ENCODE assay signal across 8 cellular contexts in genomic region chr15:45402162-45402954, GRCh38. TPM values are rescaled to one million over a fixed set of nuclear protein-coding genes. Genes with fewer than 3 reads are reported as not detected.
DNase-seq lines count a peak whose midpoint lies in the region; ATAC-seq, FAIRE-seq and TF ChIP-seq lines count a peak whose summit lies in the region.

No MANE protein-coding gene starts in this region.

- TF ChIP-seq CTCF in astrocyte (IDR thresholded peaks at IDR 0.05; ENCODE audit: insufficient read depth, low read depth, low read length) (no peak), vagina (IDR thresholded peaks at IDR 0.05) (peak in 1 of 3 experiments; percentile 25)

- no peaks in the 10 kb centered on the region for H3K9me3 Mint-ChIP-seq in astrocyte (ENCODE audit: unreplicated experiment)

- intact Hi-C loops in vagina (cut with DNase I): no loop called here

- H3K4me1 ChIP-seq in astrocyte (ENCODE audit: insufficient read depth, low read length) (peaks cover 12% of the 10 kb centered on the region), vagina (peaks cover 36% of the 10 kb centered on the region)

- TF ChIP-seq POLR2A in vagina (IDR thresholded peaks at IDR 0.05): no peak

- H3K4me2 ChIP-seq in astrocyte (ENCODE audit: low read length): peak overlapping the region; percentile 93

- H3K4me3 ChIP-seq in astrocyte (ENCODE audit: insufficient read depth, low read depth, low read length): peak overlapping the region; percentile 93
- H3K4me3 ChIP-seq in vagina: peak overlapping the region; percentile 87 to 97

- DNase-seq in GM18507 (ENCODE audit: extremely low spot score, insufficient read length, low read depth) (peak; percentile 94), NCI-H1930 (lab: John Stamatoyannopoulos, UW) (peak; percentile 95 to 98), T-helper 22 cell (ENCODE audit: low read depth) (peak; percentile 94), astrocyte (ENCODE audit: low read depth) (peak; percentile 99), hepatic stellate cell (ENCODE audit: low spot score) (peak; percentile 98), putamen (ENCODE audit: low spot score) (peak; percentile 98), vagina (ENCODE audit: extremely low spot score in 2 of 2) (peak in 1 of 2 donors; percentile 97)

- H3K36me3 ChIP-seq in astrocyte (ENCODE audit: insufficient read depth, low read length) (peaks cover 20% of the 10 kb centered on the region), vagina (peaks cover 0 to 16% of the 10 kb centered on the region in 2 donors)

- H4K20me1 ChIP-seq in astrocyte (ENCODE audit: insufficient read depth, low read length): peaks cover 32% of the 10 kb centered on the region

- H3K79me2 ChIP-seq in astrocyte (ENCODE audit: insufficient read depth, low read length): peaks cover 41% of the 10 kb centered on the region

- H3K36me3 Mint-ChIP-seq in astrocyte (ENCODE audit: low read depth, unreplicated experiment): peaks cover 4% of the 10 kb centered on the region

- peaks cover 2% of the 10 kb centered on the region for H3K4me1 Mint-ChIP-seq in astrocyte (ENCODE audit: low read depth, unreplicated experiment)

- peak overlapping the region; percentile 87 for H2AFZ ChIP-seq in astrocyte (ENCODE audit: low read depth, low read length)

- H3K27me3 ChIP-seq in astrocyte (ENCODE audit: insufficient read depth, low read length): no peaks in the 10 kb centered on the region
- no peaks in the 10 kb centered on the region for H3K27me3 ChIP-seq in vagina

- H3K27me3 Mint-ChIP-seq in astrocyte (ENCODE audit: low read depth, unreplicated experiment): no peaks in the 10 kb centered on the region

- H3K4me3 Mint-ChIP-seq in astrocyte (ENCODE audit: unreplicated experiment): peak overlapping the region; percentile 94

- H3K27ac Mint-ChIP-seq in astrocyte (ENCODE audit: unreplicated experiment): peak overlapping the region; percentile 69

- H3K9me3 ChIP-seq in astrocyte (ENCODE audit: insufficient read depth, low read depth, low read length) (no peaks in the 10 kb centered on the region), vagina (no peaks in the 10 kb centered on the region)

- H3K27ac ChIP-seq in astrocyte (ENCODE audit: low read depth, low read length) (peak overlapping the region; percentile 72), vagina (peak overlapping the region; percentile 86)

- H3K9ac ChIP-seq in astrocyte (ENCODE audit: low read length): peak overlapping the region; percentile 90

- peak; percentile 80 for ATAC-seq in HG02973 (IDR thresholded peaks at IDR 0.05; ENCODE audit: unreplicated experiment)

- FAIRE-seq in GM18507 (lab: Jason Lieb, UNC): peak; percentile 99
- FAIRE-seq in astrocyte (lab: Jason Lieb, UNC): peak; percentile 81

RNA-seq across cellular contexts. Expression of gene GATM, which starts 24.0 kb away (rescaled TPM):
- 5.1 and 5.4 TPM in 2 replicates for total RNA-seq in astrocyte
- total RNA-seq in vagina: 50.1 TPM
